Comparison of ENCODE assay signal across 8 cellular contexts in genomic region chr20:46174469-46175126, GRCh38. TPM values are rescaled to one million over a fixed set of nuclear protein-coding genes. Genes with fewer than 3 reads are reported as not detected.
DNase-seq lines count a peak whose midpoint lies in the region; ATAC-seq and TF ChIP-seq lines count a peak whose summit lies in the region.

No MANE protein-coding gene starts in this region.

- H3K4me1 ChIP-seq in Panc1 (ENCODE audit: control insufficient read depth, insufficient read depth, low read length) = no peaks in the 10 kb centered on the region
- H3K4me1 ChIP-seq in urinary bladder (ENCODE audit: insufficient read depth) = no peaks in the 10 kb centered on the region

- CTCF ChIA-PET in Panc1 (lab: Charles Lee) = no interaction called here

- POLR2A ChIA-PET in Panc1 (lab: Charles Lee) = no interaction called here

- H3K36me3 ChIP-seq in Panc1 (ENCODE audit: control insufficient read depth, insufficient read depth, low read length) (no peaks in the 10 kb centered on the region), urinary bladder (ENCODE audit: insufficient read depth) (no peaks in the 10 kb centered on the region)

- TF ChIP-seq CTCF in Panc1 (IDR thresholded peaks at IDR 0.05) (peak; percentile 92), glutamatergic neuron (IDR thresholded peaks at IDR 0.05; ENCODE audit: partially characterized antibody, unreplicated experiment) (peak; percentile 65), progenitor cell of endocrine pancreas (IDR thresholded peaks at IDR 0.05; ENCODE audit: unreplicated experiment) (peak; percentile 72)

- H3K36me3 Mint-ChIP-seq in glutamatergic neuron (ENCODE audit: unreplicated experiment) (no peaks in the 10 kb centered on the region), progenitor cell of endocrine pancreas (ENCODE audit: insufficient read depth) (no peaks in the 10 kb centered on the region)

- DNase-seq in GM19240 (ENCODE audit: insufficient read length, low spot score) = peak; percentile 73
- DNase-seq in Panc1 (ENCODE audit: low read depth, low spot score) = peak; percentile 10
- DNase-seq in activated effector memory CD4-positive, alpha-beta T cell treated with anti-CD3 and anti-CD28 coated beads, Interleukin-2, amount 50 U/mL, for 16 hours = peak; percentile 90
- peak; percentile 93 for DNase-seq in glutamatergic neuron
- DNase-seq in progenitor cell of endocrine pancreas (ENCODE audit: low spot score, unreplicated experiment) = peak; percentile 71
- no peak for DNase-seq in superior temporal gyrus (ENCODE audit: extremely low spot score)

- peaks cover 24% of the 10 kb centered on the region for H3K27me3 ChIP-seq in Panc1 (ENCODE audit: control insufficient read depth, insufficient read depth, low read length)

- BruUV-seq in Panc1 (replicated peaks; lab: Mats Ljungman, UMichigan) = no TSS peak

- 3% methylated on average over 77 of the region's 77 CpGs for WGBS in urinary bladder

- no peaks in the 10 kb centered on the region for H3K9me3 ChIP-seq in Panc1 (ENCODE audit: control insufficient read depth, insufficient read depth, low read depth, low read length)

- H3K4me3 Mint-ChIP-seq in glutamatergic neuron (ENCODE audit: unreplicated experiment) = no peak overlapping the region
- no peak overlapping the region for H3K4me3 Mint-ChIP-seq in progenitor cell of endocrine pancreas (ENCODE audit: low read depth)

- ATAC-seq in Panc1 (peak; percentile 95), HG03457 (IDR thresholded peaks at IDR 0.05; ENCODE audit: unreplicated experiment) (no peak)

- H3K4me1 Mint-ChIP-seq in glutamatergic neuron (ENCODE audit: low read depth, unreplicated experiment) = peaks cover 10% of the 10 kb centered on the region
- H3K4me1 Mint-ChIP-seq in progenitor cell of endocrine pancreas (ENCODE audit: low read depth) = no peaks in the 10 kb centered on the region

- in situ Hi-C loops in Panc1 (cut with HindIII; ENCODE audit: low pct_unique_long_range_greater_than_20kb, low sequenced_read_pairs) = no loop called here

- H3K27ac ChIP-seq in Panc1 (ENCODE audit: low read length) = no peak overlapping the region
- H3K27ac ChIP-seq in urinary bladder (ENCODE audit: low read depth) = no peak overlapping the region

- H3K27ac Mint-ChIP-seq in glutamatergic neuron (ENCODE audit: unreplicated experiment) = no peak overlapping the region
- H3K27ac Mint-ChIP-seq in progenitor cell of endocrine pancreas = no peak overlapping the region

- H3K27me3 Mint-ChIP-seq in glutamatergic neuron (ENCODE audit: unreplicated experiment) = peaks cover 7% of the 10 kb centered on the region
- H3K27me3 Mint-ChIP-seq in progenitor cell of endocrine pancreas = peaks cover 74% of the 10 kb centered on the region

- intact Hi-C loops in Panc1 (cut with micrococcal nuclease; ENCODE audit: unreplicated experiment) = no loop called here

- no peak overlapping the region for H3K4me3 ChIP-seq in Panc1 (ENCODE audit: low read depth in 2 of 2, low read length in 2 of 2)
- peak overlapping the region; percentile 7 for H3K4me3 ChIP-seq in urinary bladder (ENCODE audit: low read depth, low read length)

- H3K9me3 Mint-ChIP-seq in glutamatergic neuron (ENCODE audit: unreplicated experiment) (peaks cover 1% of the 10 kb centered on the region), progenitor cell of endocrine pancreas (ENCODE audit: low read depth) (no peaks in the 10 kb centered on the region)

RNA-seq across cellular contexts. Expression of gene CD40, which starts 56.5 kb away (rescaled TPM):
- total RNA-seq in Panc1 (2021; ENCODE audit: unreplicated experiment) (14.1 TPM), glutamatergic neuron (ENCODE audit: unreplicated experiment) (1.2 TPM), progenitor cell of endocrine pancreas (1.5 and 2.2 TPM in 2 replicates), urinary bladder (3.1 TPM)
- 21.9 TPM for polyA plus RNA-seq in Panc1 (2012; ENCODE audit: insufficient read length)
- 21.3 TPM for polyA plus RNA-seq in urinary bladder
